In genomic region chr10:75094465-75094864, GRCh38 we compare ENCODE assay signal across 1 cellular context.
A peak's percentile ranks its signal among the peaks of the same experiment; 100 is the strongest.
TF ChIP-seq lines count a peak whose summit lies in the region.

No MANE protein-coding gene starts in this region.

TF ChIP-seq in HepG2, 621 proteins besides CTCF, POLR2A, EP300 and RAD21 (continued from another document and continues in another):
- TF ChIP-seq HNF1B (CRISPR knock-in tag; IDR thresholded peaks at IDR 0.05) (peak; percentile 34; the same call in 1 of the 2 replicates), ZSCAN29 (CRISPR knock-in tag; conservative IDR thresholded peaks at IDR 0.05) (no peak), ZFP90 (CRISPR knock-in tag; IDR thresholded peaks at IDR 0.05; ENCODE audit: borderline replicate concordance) (no peak), ATM (IDR thresholded peaks at IDR 0.05; ENCODE audit: borderline replicate concordance) (no peak), HHEX (CRISPR knock-in tag; IDR thresholded peaks at IDR 0.05) (no peak), PRMT3 (CRISPR knock-in tag; IDR thresholded peaks at IDR 0.05; ENCODE audit: borderline replicate concordance, low read depth) (no peak), REPIN1 (CRISPR knock-in tag; IDR thresholded peaks at IDR 0.05; ENCODE audit: borderline replicate concordance, low read depth) (no peak), KLF9 (CRISPR knock-in tag; IDR thresholded peaks at IDR 0.05; ENCODE audit: low read depth) (no peak), ZNF274 (CRISPR knock-in tag; IDR thresholded peaks at IDR 0.05) (0 out of 2 replicates have a peak, but pooled peaks have one; percentile 35), ZNF740 (CRISPR knock-in tag; IDR thresholded peaks at IDR 0.05) (no peak), GTF3A (CRISPR knock-in tag; conservative IDR thresholded peaks at IDR 0.05) (no peak), ZNF562 (CRISPR knock-in tag; IDR thresholded peaks at IDR 0.05; ENCODE audit: borderline replicate concordance) (no peak), PITX1 (CRISPR knock-in tag; IDR thresholded peaks at IDR 0.05) (peak; percentile 71; the same call in 1 of the 2 replicates), DDIT3 (CRISPR knock-in tag; IDR thresholded peaks at IDR 0.05) (no peak), FOXP1 (IDR thresholded peaks at IDR 0.05) (no peak), FOXP1 (CRISPR knock-in tag; IDR thresholded peaks at IDR 0.05) (peak; percentile 74), ZNF550 (CRISPR knock-in tag; IDR thresholded peaks at IDR 0.05; ENCODE audit: borderline replicate concordance) (no peak), BCL6 (CRISPR knock-in tag; IDR thresholded peaks at IDR 0.05) (peak; percentile 51; the same call in 1 of the 2 replicates), ZBTB7B (CRISPR knock-in tag; IDR thresholded peaks at IDR 0.05) (peak; percentile 78), ZNF362 (CRISPR knock-in tag; IDR thresholded peaks at IDR 0.05; ENCODE audit: borderline replicate concordance) (no peak), THAP11 (CRISPR knock-in tag; IDR thresholded peaks at IDR 0.05) (no peak), GMEB2 (CRISPR knock-in tag; IDR thresholded peaks at IDR 0.05; ENCODE audit: low read depth) (no peak), ZGPAT (CRISPR knock-in tag; IDR thresholded peaks at IDR 0.05) (peak; percentile 38; the same call in 1 of the 2 replicates), IRX3 (CRISPR knock-in tag; IDR thresholded peaks at IDR 0.05; ENCODE audit: borderline replicate concordance, low read depth) (no peak), TMF1 (CRISPR knock-in tag; IDR thresholded peaks at IDR 0.05; ENCODE audit: low read depth) (no peak), ZUFSP (CRISPR knock-in tag; IDR thresholded peaks at IDR 0.05; ENCODE audit: borderline replicate concordance) (no peak), STAT6 (CRISPR knock-in tag; IDR thresholded peaks at IDR 0.05; ENCODE audit: borderline replicate concordance) (no peak), ZNF367 (CRISPR knock-in tag; IDR thresholded peaks at IDR 0.05; ENCODE audit: borderline replicate concordance) (no peak), ZMAT5 (CRISPR knock-in tag; IDR thresholded peaks at IDR 0.05; ENCODE audit: borderline replicate concordance, low read depth) (no peak), YEATS2 (CRISPR knock-in tag; IDR thresholded peaks at IDR 0.05; ENCODE audit: borderline replicate concordance) (no peak), KLF16 (CRISPR knock-in tag; IDR thresholded peaks at IDR 0.05) (no peak), AHDC1 (CRISPR knock-in tag; IDR thresholded peaks at IDR 0.05; ENCODE audit: borderline replicate concordance) (no peak), MBD4 (IDR thresholded peaks at IDR 0.05; ENCODE audit: borderline replicate concordance, low read length) (no peak), ZFP36 (IDR thresholded peaks at IDR 0.05; ENCODE audit: borderline replicate concordance, low read depth, low read length, partially characterized antibody) (no peak), ZNF564 (CRISPR knock-in tag; IDR thresholded peaks at IDR 0.05) (no peak), SAFB2 (CRISPR knock-in tag; IDR thresholded peaks at IDR 0.05; ENCODE audit: borderline replicate concordance, low read depth) (no peak), KMT2A (CRISPR knock-in tag; IDR thresholded peaks at IDR 0.05) (no peak), SIX4 (CRISPR knock-in tag; IDR thresholded peaks at IDR 0.05) (no peak), ZSCAN31 (CRISPR knock-in tag; IDR thresholded peaks at IDR 0.05; ENCODE audit: low read depth) (peak; percentile 63), AHR (CRISPR knock-in tag; IDR thresholded peaks at IDR 0.05) (no peak), ZNF598 (CRISPR knock-in tag; IDR thresholded peaks at IDR 0.05; ENCODE audit: borderline replicate concordance) (no peak), ZNF574 (CRISPR knock-in tag; IDR thresholded peaks at IDR 0.05) (no peak), TP53 (CRISPR knock-in tag; conservative IDR thresholded peaks at IDR 0.05) (no peak), TARDBP (CRISPR knock-in tag; IDR thresholded peaks at IDR 0.05) (peak; percentile 50; the same call in 1 of the 2 replicates), ZNF672 (CRISPR knock-in tag; IDR thresholded peaks at IDR 0.05) (no peak)
